Comparison of ENCODE assay signal across 8 cellular contexts in the genomic region with DNA sequence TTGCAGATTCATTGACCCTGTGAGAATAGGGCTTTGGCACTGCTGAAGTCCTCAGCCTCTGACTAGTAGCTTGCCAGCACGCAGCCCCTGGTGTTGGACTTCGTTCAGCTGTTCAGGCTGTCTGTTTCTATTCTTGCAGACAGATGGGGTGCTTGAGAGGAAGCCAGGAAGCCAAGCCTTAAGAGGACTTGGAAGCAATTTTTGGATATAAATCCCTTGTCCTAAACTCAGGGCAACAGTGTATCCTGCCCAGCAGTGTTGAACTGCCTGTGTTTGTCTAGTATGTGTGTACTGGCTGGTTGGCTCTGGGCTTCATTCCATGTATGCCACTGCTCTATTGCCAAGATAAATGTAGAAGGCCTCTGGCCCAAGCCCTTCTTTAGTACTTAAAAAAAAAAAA.
DNase-seq lines count a peak whose midpoint lies in the region; ATAC-seq and TF ChIP-seq lines count a peak whose summit lies in the region.

No MANE protein-coding gene starts in this region.

- no peaks in the 10 kb centered on the region for H3K4me1 ChIP-seq in GM23248 (ENCODE audit: insufficient read depth)
- H3K4me1 ChIP-seq in gastroesophageal sphincter = peaks cover 3 to 40% (median 9%) of the 10 kb centered on the region in 3 donors
- peaks cover 12% of the 10 kb centered on the region for H3K4me1 ChIP-seq in psoas muscle
- H3K4me1 ChIP-seq in spleen = peaks cover 0 to 34% (median 9%) of the 10 kb centered on the region in 6 donors

- no peak overlapping the region for H2AFZ ChIP-seq in GM23248

- H3K36me3 ChIP-seq in GM23248 (ENCODE audit: low read depth) (no peaks in the 10 kb centered on the region), gastroesophageal sphincter (no peaks in the 10 kb centered on the region), psoas muscle (ENCODE audit: insufficient read depth in 1 of 2, low read depth in 1 of 2) (no peaks in the 10 kb centered on the region), spleen (no peaks in the 10 kb centered on the region)

- H3K27me3 ChIP-seq in GM23248 (replicated peaks; ENCODE audit: insufficient read depth) = no peaks in the 10 kb centered on the region
- no peaks in the 10 kb centered on the region for H3K27me3 ChIP-seq in gastroesophageal sphincter
- H3K27me3 ChIP-seq in psoas muscle (ENCODE audit: insufficient read depth in 3 of 3, low read length in 2 of 3) = no peaks in the 10 kb centered on the region
- no peaks in the 10 kb centered on the region for H3K27me3 ChIP-seq in spleen (replicated peaks in 1 of 7)

- no peak overlapping the region for H3K4me2 ChIP-seq in GM23248 (ENCODE audit: unreplicated experiment)

- intact Hi-C loops in psoas muscle (cut with DNase I) (no loop called here), spleen (cut with DNase I; ENCODE audit: low total_unique reads) (no loop called here)

- no peaks in the 10 kb centered on the region for H3F3A ChIP-seq in GM23248 (ENCODE audit: insufficient read depth)

- H3K9me3 ChIP-seq in GM23248 (ENCODE audit: low read depth) (no peaks in the 10 kb centered on the region), gastroesophageal sphincter (no peaks in the 10 kb centered on the region), psoas muscle (no peaks in the 10 kb centered on the region), spleen (no peaks in the 10 kb centered on the region)

- H4K20me1 ChIP-seq in GM23248 (ENCODE audit: insufficient read depth) = no peaks in the 10 kb centered on the region

- no peaks in the 10 kb centered on the region for H3K9me2 ChIP-seq in GM23248 (ENCODE audit: insufficient read depth)

- in situ Hi-C loops in GM23248 (cut with MboI) (no loop called here), SK-MEL-5 (cut with HindIII; ENCODE audit: low pct_unique_long_range_greater_than_20kb, low sequenced_read_pairs) (no loop called here)

- TF ChIP-seq POLR2A in gastroesophageal sphincter (IDR thresholded peaks at IDR 0.05) (no peak), spleen (IDR thresholded peaks at IDR 0.05) (no peak)

- TF ChIP-seq EP300 in gastroesophageal sphincter (IDR thresholded peaks at IDR 0.05) = no peak

- DNase-seq in GM23248 = peak; percentile 51
- peak; percentile 50 for DNase-seq in SK-MEL-5 (ENCODE audit: low read depth, low spot score)
- DNase-seq in psoas muscle = peak; percentile 34 to 60
- no peak for DNase-seq in activated CD4-positive, alpha-beta T cell treated with anti-CD3 and anti-CD28 coated beads for 4 hours
- DNase-seq in activated T-cell treated with anti-CD3 and anti-CD28 coated beads for 4 hours = no peak
- no peak for DNase-seq in spleen

- ATAC-seq in gastroesophageal sphincter (peak; percentile 94), psoas muscle (peak; percentile 69 to 83 (median 74)), HG02588 (IDR thresholded peaks at IDR 0.05; ENCODE audit: unreplicated experiment) (no peak)

- WGBS in GM23248 (ENCODE audit: low coverage in 1 of 2, low lambda C conversion rate in 2 of 2, missing lambda C conversion rate in 2 of 2), 2 experiments = 17 to 24% methylated on average over 2 of the region's 2 CpGs
- WGBS in gastroesophageal sphincter (ENCODE audit: low coverage in 1 of 2), 2 donors = 0% methylated on average over 2 of the region's 2 CpGs
- 2 to 7% (median 3%) methylated on average over 2 of the region's 2 CpGs for WGBS in psoas muscle, 3 donors
- 28 to 38% (median 36%) methylated on average over 2 of the region's 2 CpGs for WGBS in spleen, 5 donors

- H3K27ac ChIP-seq in GM23248 (no peak overlapping the region), gastroesophageal sphincter (peak overlapping the region in 3 of 4 donors; percentile 38 to 73 (median 71)), psoas muscle (peak overlapping the region; percentile 0), spleen (peak overlapping the region in 2 of 8 donors; percentile 74 to 77)

- TF ChIP-seq CTCF in gastroesophageal sphincter (IDR thresholded peaks at IDR 0.05) (peak in 3 of 4 experiments; percentile 30 to 50 (median 44)), psoas muscle (IDR thresholded peaks at IDR 0.05) (peak; percentile 30), spleen (IDR thresholded peaks at IDR 0.05 in 8 of 11, conservative IDR thresholded peaks at IDR 0.05 in 3 of 11) (peak in 3 of 11 experiments; percentile 9 to 29 (median 20))

- no peak overlapping the region for H3K4me3 ChIP-seq in GM23248
- no peak overlapping the region for H3K4me3 ChIP-seq in gastroesophageal sphincter
- no peak overlapping the region for H3K4me3 ChIP-seq in psoas muscle
- no peak overlapping the region for H3K4me3 ChIP-seq in spleen

- H3K9ac ChIP-seq in GM23248 = no peak overlapping the region

- no peaks in the 10 kb centered on the region for H3K79me2 ChIP-seq in GM23248 (ENCODE audit: insufficient read depth)

Comparison
In these comparisons a context has a peak if more than half of its experiments do, and no peak if none do; other contexts are left out.
1. DNase-seq: peak in GM23248 (single experiment), SK-MEL-5 (single experiment) and psoas muscle (2 of 2); none in activated CD4-positive, alpha-beta T cell treated with anti-CD3 and anti-CD28 coated beads for 4 hours (0 of 2), activated T-cell treated with anti-CD3 and anti-CD28 coated beads for 4 hours (single experiment) and spleen (single experiment).